1 cellular context compared by ENCODE assay signal in genomic region chr2:54330226-54331094, GRCh38.
A peak's percentile ranks its signal among the peaks of the same experiment; 100 is the strongest.
TF ChIP-seq lines count a peak whose summit lies in the region.

No MANE protein-coding gene starts in this region.

TF ChIP-seq in K562, 482 proteins besides CTCF, POLR2A, EP300 and RAD21 (continued from another document):
- TF ChIP-seq, protein P1, sequence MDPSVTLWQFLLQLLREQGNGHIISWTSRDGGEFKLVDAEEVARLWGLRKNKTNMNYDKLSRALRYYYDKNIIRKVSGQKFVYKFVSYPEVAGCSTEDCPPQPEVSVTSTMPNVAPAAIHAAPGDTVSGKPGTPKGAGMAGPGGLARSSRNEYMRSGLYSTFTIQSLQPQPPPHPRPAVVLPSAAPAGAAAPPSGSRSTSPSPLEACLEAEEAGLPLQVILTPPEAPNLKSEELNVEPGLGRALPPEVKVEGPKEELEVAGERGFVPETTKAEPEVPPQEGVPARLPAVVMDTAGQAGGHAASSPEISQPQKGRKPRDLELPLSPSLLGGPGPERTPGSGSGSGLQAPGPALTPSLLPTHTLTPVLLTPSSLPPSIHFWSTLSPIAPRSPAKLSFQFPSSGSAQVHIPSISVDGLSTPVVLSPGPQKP (CRISPR knock-in tag; IDR thresholded peaks at IDR 0.05): no peak
- no peak for TF ChIP-seq DIDO1 (tag; IDR thresholded peaks at IDR 0.05; ENCODE audit: low read depth)
- TF ChIP-seq, protein P2, sequence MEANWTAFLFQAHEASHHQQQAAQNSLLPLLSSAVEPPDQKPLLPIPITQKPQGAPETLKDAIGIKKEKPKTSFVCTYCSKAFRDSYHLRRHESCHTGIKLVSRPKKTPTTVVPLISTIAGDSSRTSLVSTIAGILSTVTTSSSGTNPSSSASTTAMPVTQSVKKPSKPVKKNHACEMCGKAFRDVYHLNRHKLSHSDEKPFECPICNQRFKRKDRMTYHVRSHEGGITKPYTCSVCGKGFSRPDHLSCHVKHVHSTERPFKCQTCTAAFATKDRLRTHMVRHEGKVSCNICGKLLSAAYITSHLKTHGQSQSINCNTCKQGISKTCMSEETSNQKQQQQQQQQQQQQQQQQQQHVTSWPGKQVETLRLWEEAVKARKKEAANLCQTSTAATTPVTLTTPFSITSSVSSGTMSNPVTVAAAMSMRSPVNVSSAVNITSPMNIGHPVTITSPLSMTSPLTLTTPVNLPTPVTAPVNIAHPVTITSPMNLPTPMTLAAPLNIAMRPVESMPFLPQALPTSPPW (CRISPR knock-in tag; IDR thresholded peaks at IDR 0.05): peak; percentile 85
- TF ChIP-seq MYC (IDR thresholded peaks at IDR 0.05; ENCODE audit: low read depth, low read length): peak; percentile 14; the same call in 1 of the 2 replicates
- no peak for TF ChIP-seq MYC (CRISPR knock-in tag; IDR thresholded peaks at IDR 0.05; ENCODE audit: borderline replicate concordance, low read depth)
- TF ChIP-seq, protein P3, sequence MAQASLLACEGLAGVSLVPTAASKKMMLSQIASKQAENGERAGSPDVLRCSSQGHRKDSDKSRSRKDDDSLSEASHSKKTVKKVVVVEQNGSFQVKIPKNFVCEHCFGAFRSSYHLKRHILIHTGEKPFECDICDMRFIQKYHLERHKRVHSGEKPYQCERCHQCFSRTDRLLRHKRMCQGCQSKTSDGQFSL (CRISPR knock-in tag; IDR thresholded peaks at IDR 0.05): peak; percentile 29; the same call in 1 of the 2 replicates
- TF ChIP-seq, protein P3 (tag; IDR thresholded peaks at IDR 0.05): no peak
- peak; percentile 12 to 42; a peak in 1 of 4 replicates for TF ChIP-seq SIN3A (IDR thresholded peaks at IDR 0.05; ENCODE audit: borderline replicate concordance in 2 of 2, control insufficient read depth in 1 of 2, low read depth in 2 of 2, low read length in 2 of 2)
- no peak for TF ChIP-seq CREB5 (CRISPR knock-in tag; IDR thresholded peaks at IDR 0.05)
- TF ChIP-seq ZNF165 (CRISPR knock-in tag; IDR thresholded peaks at IDR 0.05; ENCODE audit: borderline replicate concordance): no peak
- TF ChIP-seq, protein P4, sequence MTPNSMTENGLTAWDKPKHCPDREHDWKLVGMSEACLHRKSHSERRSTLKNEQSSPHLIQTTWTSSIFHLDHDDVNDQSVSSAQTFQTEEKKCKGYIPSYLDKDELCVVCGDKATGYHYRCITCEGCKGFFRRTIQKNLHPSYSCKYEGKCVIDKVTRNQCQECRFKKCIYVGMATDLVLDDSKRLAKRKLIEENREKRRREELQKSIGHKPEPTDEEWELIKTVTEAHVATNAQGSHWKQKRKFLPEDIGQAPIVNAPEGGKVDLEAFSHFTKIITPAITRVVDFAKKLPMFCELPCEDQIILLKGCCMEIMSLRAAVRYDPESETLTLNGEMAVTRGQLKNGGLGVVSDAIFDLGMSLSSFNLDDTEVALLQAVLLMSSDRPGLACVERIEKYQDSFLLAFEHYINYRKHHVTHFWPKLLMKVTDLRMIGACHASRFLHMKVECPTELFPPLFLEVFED (CRISPR knock-in tag; conservative IDR thresholded peaks at IDR 0.05): no peak
- peak; percentile 22; the same call in 1 of the 2 replicates for TF ChIP-seq ETV1 (tag; conservative IDR thresholded peaks at IDR 0.05; ENCODE audit: low read depth)
- TF ChIP-seq MBD2 (IDR thresholded peaks at IDR 0.05; ENCODE audit: borderline replicate concordance, low read depth): no peak
- TF ChIP-seq HMGXB4 (CRISPR knock-in tag; IDR thresholded peaks at IDR 0.05): 0 out of 2 replicates have a peak, but pooled peaks have one; percentile 71
- TF ChIP-seq E2F6 (IDR thresholded peaks at IDR 0.05; ENCODE audit: borderline replicate concordance in 1 of 2, extremely low read depth in 1 of 2, insufficient read depth in 1 of 2, insufficient read length in 1 of 2, low read depth in 1 of 2, low read length in 1 of 2, poor library complexity in 1 of 2, severe bottlenecking in 1 of 2): peak; percentile 96 to 98
- 0 out of 2 replicates have a peak, but pooled peaks have one; percentile 60 for TF ChIP-seq ZNF431 (CRISPR knock-in tag; IDR thresholded peaks at IDR 0.05)
- TF ChIP-seq ZFPM2 (CRISPR knock-in tag; IDR thresholded peaks at IDR 0.05): no peak
TF ChIP-seq in K562: peak in this region for 76.
